In genomic region chr10:23095404-23095965, GRCh38 we compare ENCODE assay signal across 8 cellular contexts. TPM values are rescaled to one million over a fixed set of nuclear protein-coding genes. Genes with fewer than 3 reads are reported as not detected.
DNase-seq lines count a peak whose midpoint lies in the region; ATAC-seq and TF ChIP-seq lines count a peak whose summit lies in the region.

Gene MSRB2, plus strand, starts transcription at chr10:23095579. Its CDS starts 30 bp downstream, at chr10:23095609.

- H3K4me1 ChIP-seq in thoracic aorta (ENCODE audit: control insufficient read depth in 1 of 2, low read depth in 2 of 2), result peaks cover 3 to 24% of the 10 kb centered on the region in 2 donors

- in situ Hi-C loops in G401 (cut with HindIII; ENCODE audit: low sequenced_read_pairs), result no loop called here

- peak; percentile 94 for ATAC-seq in thoracic aorta (ENCODE audit: insufficient number of reproducible peaks, low FRiP score, low read depth)

- peaks cover 34% of the 10 kb centered on the region for H3K4me1 Mint-ChIP-seq in activated naive CD8-positive, alpha-beta T cell (ENCODE audit: low read depth)
- H3K4me1 Mint-ChIP-seq in osteocyte (ENCODE audit: unreplicated experiment), result peaks cover 12% of the 10 kb centered on the region

- H3K4me3 ChIP-seq in thoracic aorta, result peak within 1 kb of the TSS; percentile 93

- DNase-seq in G401 (ENCODE audit: low spot score) (peak; percentile 94), H4 (ENCODE audit: low spot score) (peak; percentile 85), LoVo (ENCODE audit: low spot score) (peak; percentile 90), SKM-1 (lab: John Stamatoyannopoulos, UW; ENCODE audit: unreplicated experiment) (peak; percentile 19), head of caudate nucleus (peak; percentile 72 to 97 (median 91)), osteocyte (ENCODE audit: extremely low spot score, unreplicated experiment) (peak; percentile 94), thoracic aorta (ENCODE audit: low spot score) (peak; percentile 73)

- no peaks in the 10 kb centered on the region for H3K27me3 Mint-ChIP-seq in activated naive CD8-positive, alpha-beta T cell
- H3K27me3 Mint-ChIP-seq in osteocyte (ENCODE audit: unreplicated experiment), result peaks cover 8% of the 10 kb centered on the region

- H3K27ac ChIP-seq in thoracic aorta, result peak within 1 kb of the TSS; percentile 86 to 92

- H3K36me3 ChIP-seq in thoracic aorta, result no peaks in the 10 kb centered on the region

- no peaks in the 10 kb centered on the region for H3K36me3 Mint-ChIP-seq in activated naive CD8-positive, alpha-beta T cell
- H3K36me3 Mint-ChIP-seq in osteocyte (ENCODE audit: unreplicated experiment), result no peaks in the 10 kb centered on the region

- H3K9me3 ChIP-seq in thoracic aorta, result no peaks in the 10 kb centered on the region

- H3K4me3 Mint-ChIP-seq in activated naive CD8-positive, alpha-beta T cell, result peak within 1 kb of the TSS; percentile 92
- peak within 1 kb of the TSS; percentile 88 for H3K4me3 Mint-ChIP-seq in osteocyte (ENCODE audit: unreplicated experiment)

- H3K27ac Mint-ChIP-seq in activated naive CD8-positive, alpha-beta T cell, result peak within 1 kb of the TSS; percentile 93
- peak within 1 kb of the TSS; percentile 84 for H3K27ac Mint-ChIP-seq in osteocyte (ENCODE audit: unreplicated experiment)

- H3K9me3 Mint-ChIP-seq in activated naive CD8-positive, alpha-beta T cell (ENCODE audit: low read depth), result peaks cover 7% of the 10 kb centered on the region
- H3K9me3 Mint-ChIP-seq in osteocyte (ENCODE audit: unreplicated experiment), result peaks cover 9% of the 10 kb centered on the region

- H3K27me3 ChIP-seq in thoracic aorta (replicated peaks; ENCODE audit: insufficient read depth), result no peaks in the 10 kb centered on the region

- TF ChIP-seq CTCF in osteocyte (IDR thresholded peaks at IDR 0.05) (no peak), thoracic aorta (IDR thresholded peaks at IDR 0.05) (no peak)

- intact Hi-C loops in head of caudate nucleus (cut with DNase I), result no loop called here

RNA-seq across cellular contexts. Expression of gene MSRB2, which starts in this region (rescaled TPM):
- total RNA-seq in G401 (2014; rRNA removed; shearing (Covaris generic)), result 28.4 and 29.7 TPM in 2 replicates
- total RNA-seq in H4 (2014; rRNA removed; shearing (Covaris generic)), result 11.5 and 13.7 TPM in 2 replicates
- 11.8 and 15.5 TPM in 2 replicates for total RNA-seq in osteocyte
- 10 to 100 TPM; 21.3 to 39.5 TPM for total RNA-seq in thoracic aorta

Comparison
In these comparisons a context has a peak if more than half of its experiments do, and no peak if none do; other contexts are left out.
1. Peak in every context shown above with its lines: DNase-seq, ATAC-seq, H3K4me3 ChIP-seq and H3K27ac ChIP-seq.
2. DNase-seq: peak in every context shown above with its lines; median percentile 94 in G401; 94 in osteocyte; 91 in head of caudate nucleus; 90 in LoVo; 85 in H4; 73 in thoracic aorta; 19 in SKM-1.